10 cellular contexts compared by ENCODE assay signal in genomic region chr3:58116985-58117384, GRCh38.
DNase-seq lines count a peak whose midpoint lies in the region; ATAC-seq and TF ChIP-seq lines count a peak whose summit lies in the region.
"Had no signal": no experiment of that assay in that cellular context is flagged by ENCODE, and none has a peak within 500 bp of the region (broad histone marks: within the 10 kb centered on the region; RNA-seq: fewer than 3 reads in every experiment).

No MANE protein-coding gene starts in this region.

- peaks cover 44 to 61% (median 56%) of the 10 kb centered on the region in 3 donors for H3K4me1 Mint-ChIP-seq in IgD-negative memory B cell

- H3K36me3 ChIP-seq in skeletal muscle tissue (ENCODE audit: control insufficient read depth in 3 of 3, insufficient read depth in 3 of 3, low read length in 3 of 3): peaks cover 2 to 13% (median 5%) of the 10 kb centered on the region in 3 donors

- peak overlapping the region; percentile 84 to 99 (median 94) for H3K27ac Mint-ChIP-seq in IgD-negative memory B cell

- peak overlapping the region; percentile 25 for H3K27ac ChIP-seq in skeletal muscle tissue (ENCODE audit: low read depth, low read length)

- H3K9me3 Mint-ChIP-seq in IgD-negative memory B cell: no peaks in the 10 kb centered on the region
- H3K9me3 Mint-ChIP-seq: activated naive CD8-positive, alpha-beta T cell treated with anti-CD3 and anti-CD28 coated beads, Interleukin-2, amount 10 ng/mL, durations not matched to agents 7 days and 5 days had no signal

- H3K36me3 Mint-ChIP-seq in IgD-negative memory B cell: peaks cover 16% of the 10 kb centered on the region

- DNase-seq in GM10266 (ENCODE audit: extremely low spot score) (peak; percentile 15), fibroblast of gingiva (ENCODE audit: low read depth) (peak; percentile 30), SW480 (ENCODE audit: low spot score) (no peak), Right ventricle myocardium inferior (ENCODE audit: missing footprints) (no peak), anterior cingulate cortex (lab: John Stamatoyannopoulos, UW) (no peak)

- H3K4me3 Mint-ChIP-seq in IgD-negative memory B cell: peak overlapping the region in 3 of 4 donors; percentile 71 to 85 (median 79)

- H3K9me3 ChIP-seq in skeletal muscle tissue (ENCODE audit: control insufficient read depth in 3 of 3, low read length in 3 of 3): no peaks in the 10 kb centered on the region
- H3K9me3 ChIP-seq: MG63 had no signal

- ATAC-seq in GM18867 (IDR thresholded peaks at IDR 0.05; ENCODE audit: unreplicated experiment) (no peak), Right ventricle myocardium inferior (no peak)

- H3K27me3 ChIP-seq in skeletal muscle tissue (ENCODE audit: control insufficient read depth in 3 of 3, insufficient read depth in 3 of 3, low read length in 3 of 3): no peaks in the 10 kb centered on the region
- H3K27me3 ChIP-seq: MG63 had no signal

- intact Hi-C loops in Right ventricle myocardium inferior (cut with DNase I): loop anchor here (5.0 kb wide), 1 partner anchor 110 kb away; the partner anchor contains the start of gene FLNB

- H3K4me1 ChIP-seq in skeletal muscle tissue (ENCODE audit: control insufficient read depth in 3 of 3, insufficient read depth in 3 of 3, low read length in 3 of 3): peaks cover 15 to 23% (median 18%) of the 10 kb centered on the region in 3 donors

- H3K27me3 Mint-ChIP-seq in IgD-negative memory B cell: no peaks in the 10 kb centered on the region
- H3K27me3 Mint-ChIP-seq: activated naive CD8-positive, alpha-beta T cell treated with anti-CD3 and anti-CD28 coated beads, Interleukin-2, amount 10 ng/mL, durations not matched to agents 7 days and 5 days had no signal

- peak overlapping the region in 1 of 3 donors; percentile 44 for H3K4me3 ChIP-seq in skeletal muscle tissue (ENCODE audit: low read length in 3 of 3)
- H3K4me3 ChIP-seq: MG63 had no signal

- no peak overlapping the region for H3K9ac ChIP-seq in skeletal muscle tissue (ENCODE audit: low read depth in 1 of 3, low read length in 3 of 3)

- no peak for TF ChIP-seq CTCF in GM10266 (IDR thresholded peaks at IDR 0.05; ENCODE audit: control insufficient read depth, insufficient read depth, low read depth, missing control alignments)

Comparison
In these comparisons a context has a peak if more than half of its experiments do, and no peak if none do; other contexts are left out.
1. DNase-seq: peak in GM10266 (single experiment) and fibroblast of gingiva (single experiment); none in SW480 (single experiment), Right ventricle myocardium inferior (single experiment) and anterior cingulate cortex (0 of 58).